Comparison of ENCODE assay signal across 10 cellular contexts in the genomic region with DNA sequence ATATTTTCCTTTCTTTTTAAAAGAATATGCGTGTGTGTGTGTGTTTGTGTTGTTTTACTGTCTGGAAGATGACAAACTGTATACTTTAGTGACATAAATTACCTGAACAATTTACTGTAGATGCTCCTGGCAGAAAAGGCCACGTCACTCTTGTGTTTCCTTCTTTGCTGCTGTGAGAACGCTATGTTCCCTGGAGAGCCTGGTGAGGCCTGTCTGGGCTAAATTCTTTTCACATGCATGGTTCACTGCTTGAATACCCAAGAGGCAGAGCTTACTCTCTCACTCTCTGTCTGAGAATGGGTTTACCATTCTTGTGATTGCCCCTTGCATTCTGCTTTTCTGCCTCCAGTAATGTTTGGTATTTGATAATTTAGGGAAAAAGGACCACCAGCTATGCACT.
DNase-seq lines count a peak whose midpoint lies in the region; ATAC-seq and TF ChIP-seq lines count a peak whose summit lies in the region.
"Had no signal": no experiment of that assay in that cellular context is flagged by ENCODE, and none has a peak within 500 bp of the region (broad histone marks: within the 10 kb centered on the region; RNA-seq: fewer than 3 reads in every experiment).

No MANE protein-coding gene starts in this region.

- 51% methylated on average over 3 of the region's 3 CpGs for WGBS in right cardiac atrium

- H3K27ac ChIP-seq in right cardiac atrium (ENCODE audit: low read length) (no peak overlapping the region), thoracic aorta (peak overlapping the region; percentile 63 to 83)

- TF ChIP-seq CTCF in activated B cell treated with CpG ODN at 0.5 μM for 24 hours (IDR thresholded peaks at IDR 0.05): no peak
- TF ChIP-seq CTCF in thoracic aorta (IDR thresholded peaks at IDR 0.05): no peak

- no peak overlapping the region for H3K27ac Mint-ChIP-seq in activated B cell treated with CpG ODN at 0.5 μM for 24 hours
- H3K27ac Mint-ChIP-seq: activated CD4-positive, alpha-beta memory T cell treated with anti-CD3 and anti-CD28 coated beads, Interleukin-2, amount 10 ng/mL, durations not matched to agents 7 days and 5 days had no signal

- no peaks in the 10 kb centered on the region for H3K36me3 ChIP-seq in thoracic aorta

- ATAC-seq in GM21737 (IDR thresholded peaks at IDR 0.05; ENCODE audit: unreplicated experiment) (peak; percentile 43), activated B cell treated with CpG ODN at 0.5 μM for 24 hours (ENCODE audit: low read depth) (peak; percentile 77), right cardiac atrium (peak; percentile 47 to 80), thoracic aorta (ENCODE audit: insufficient number of reproducible peaks, low FRiP score, low read depth) (peak; percentile 85)

- H3K4me1 ChIP-seq in right cardiac atrium (ENCODE audit: control insufficient read depth, insufficient read depth, low read length) (no peaks in the 10 kb centered on the region), thoracic aorta (ENCODE audit: control insufficient read depth in 1 of 2, low read depth in 2 of 2) (peaks cover 16 to 37% of the 10 kb centered on the region in 2 donors)

- H3K9me3 ChIP-seq in right cardiac atrium (ENCODE audit: control insufficient read depth, low read length) (no peaks in the 10 kb centered on the region), thoracic aorta (no peaks in the 10 kb centered on the region)

- peaks cover 23% of the 10 kb centered on the region for H3K4me1 Mint-ChIP-seq in activated B cell treated with CpG ODN at 0.5 μM for 24 hours
- H3K4me1 Mint-ChIP-seq: activated CD4-positive, alpha-beta memory T cell treated with anti-CD3 and anti-CD28 coated beads, Interleukin-2, amount 10 ng/mL, durations not matched to agents 7 days and 5 days had no signal

- no peak for DNase-seq in activated B cell treated with CpG ODN at 0.5 μM for 24 hours
- no peak for DNase-seq in right cardiac atrium
- DNase-seq in thoracic aorta (ENCODE audit: low spot score): peak; percentile 34
- DNase-seq in NCI-H345 (lab: John Stamatoyannopoulos, UW): no peak
- DNase-seq in stimulated activated CD4-positive, alpha-beta T cell treated with anti-CD3 and anti-CD28 coated beads, Interleukin-4, amount 100 ng/mL, for 4 hours: no peak
- DNase-seq in OCI-M2 (lab: John Stamatoyannopoulos, UW; ENCODE audit: unreplicated experiment): no peak
- no peak for DNase-seq in NCI-H1417 (lab: John Stamatoyannopoulos, UW)
- DNase-seq: activated CD4-positive, alpha-beta memory T cell treated with anti-CD3 and anti-CD28 coated beads, Interleukin-2, amount 10 ng/mL, durations not matched to agents 7 days and 5 days; NCI-H1436 treated with DMSO at 0.1 percent for 48 hours had no signal

- CTCF ChIA-PET in activated B cell treated with CpG ODN at 0.5 μM for 24 hours (lab: Charles Lee): no interaction called here

- H3K4me3 Mint-ChIP-seq in activated B cell treated with CpG ODN at 0.5 μM for 24 hours: no peak overlapping the region
- H3K4me3 Mint-ChIP-seq: activated CD4-positive, alpha-beta memory T cell treated with anti-CD3 and anti-CD28 coated beads, Interleukin-2, amount 10 ng/mL, durations not matched to agents 7 days and 5 days had no signal

- H3K27me3 ChIP-seq in right cardiac atrium (ENCODE audit: control insufficient read depth, insufficient read depth): no peaks in the 10 kb centered on the region
- H3K27me3 ChIP-seq in thoracic aorta (replicated peaks; ENCODE audit: insufficient read depth): no peaks in the 10 kb centered on the region

- peaks cover 12% of the 10 kb centered on the region for H3K9me3 Mint-ChIP-seq in activated B cell treated with CpG ODN at 0.5 μM for 24 hours

- POLR2A ChIA-PET in activated B cell treated with CpG ODN at 0.5 μM for 24 hours (lab: Charles Lee): interaction anchor here (0.8 kb wide), 1 partner anchor 8 kb away, joined by 3 read pairs; no protein-coding TSS in a partner anchor

- intact Hi-C loops in activated B cell treated with CpG ODN at 0.5 μM for 24 hours (cut with micrococcal nuclease): no loop called here
- intact Hi-C loops in right cardiac atrium (cut with DNase I): no loop called here

- H3K4me3 ChIP-seq in right cardiac atrium (ENCODE audit: low read length): no peak overlapping the region
- no peak overlapping the region for H3K4me3 ChIP-seq in thoracic aorta

- H3K36me3 Mint-ChIP-seq in activated B cell treated with CpG ODN at 0.5 μM for 24 hours (ENCODE audit: low read depth): no peaks in the 10 kb centered on the region

- H3K27me3 Mint-ChIP-seq in activated B cell treated with CpG ODN at 0.5 μM for 24 hours: no peaks in the 10 kb centered on the region
- H3K27me3 Mint-ChIP-seq: activated CD4-positive, alpha-beta memory T cell treated with anti-CD3 and anti-CD28 coated beads, Interleukin-2, amount 10 ng/mL, durations not matched to agents 7 days and 5 days had no signal
